8 cellular contexts compared by ENCODE assay signal in genomic region chr1:94926915-94927404, GRCh38. TPM values are rescaled to one million over a fixed set of nuclear protein-coding genes. Genes with fewer than 3 reads are reported as not detected.
DNase-seq lines count a peak whose midpoint lies in the region; ATAC-seq and TF ChIP-seq lines count a peak whose summit lies in the region.

CNN3 (minus strand) TSS chr1:94927110; CDS start chr1:94926894, 216 bp downstream.

- no CpG with 5 or more reads among the region's 57 CpGs for WGBS in esophagus squamous epithelium, 2 donors

- ATAC-seq in GM19372 (IDR thresholded peaks at IDR 0.05; ENCODE audit: low read depth, unreplicated experiment) (peak; percentile 83), HG03520 (IDR thresholded peaks at IDR 0.05; ENCODE audit: unreplicated experiment) (peak; percentile 86)

- CTCF ChIA-PET in BJ (lab: Yijun Ruan, JAX) = interaction anchor here (1.0 to 2.5 kb wide), 7 partner anchors 20 to 116 kb away, joined by 3 to 13 read pairs (median 4); no protein-coding TSS in a partner anchor

- H3K27ac ChIP-seq in esophagus squamous epithelium = peak within 1 kb of the TSS; percentile 92 to 96 (median 94)
- peak within 1 kb of the TSS; percentile 99 for H3K27ac ChIP-seq in muscle layer of duodenum (ENCODE audit: low read length)

- H3K9me3 ChIP-seq in esophagus squamous epithelium (no peaks in the 10 kb centered on the region), muscle layer of duodenum (ENCODE audit: control insufficient read depth in 1 of 2, low read length in 2 of 2) (no peaks in the 10 kb centered on the region)

- H3K27me3 ChIP-seq in BJ (ENCODE audit: control insufficient read depth, insufficient read depth, low read length) (no peaks in the 10 kb centered on the region), esophagus squamous epithelium (peaks cover 0 to 16% (median 0%) of the 10 kb centered on the region in 4 donors), muscle layer of duodenum (ENCODE audit: low read depth, low read length) (peaks cover 5% of the 10 kb centered on the region)

- H3K4me1 ChIP-seq in esophagus squamous epithelium (peaks cover 5 to 74% (median 17%) of the 10 kb centered on the region in 3 donors), muscle layer of duodenum (ENCODE audit: control insufficient read depth in 1 of 2, insufficient read depth in 2 of 2, low read length in 2 of 2) (peaks cover 4 to 24% of the 10 kb centered on the region in 2 donors)

- intact Hi-C loops in esophagus squamous epithelium (cut with DNase I) = loop anchor here (10.0 kb wide), 2 partner anchors 72 to 108 kb away; no protein-coding TSS in a partner anchor

- H3K36me3 ChIP-seq in BJ (ENCODE audit: control insufficient read depth, insufficient read depth, low read length) (no peaks in the 10 kb centered on the region), esophagus squamous epithelium (peaks cover 0 to 5% (median 0%) of the 10 kb centered on the region in 3 donors), muscle layer of duodenum (ENCODE audit: control insufficient read depth in 1 of 2, insufficient read depth in 2 of 2, low read length in 2 of 2) (peaks cover 0 to 11% of the 10 kb centered on the region in 2 donors)

- DNase-seq in BJ (ENCODE audit: low read depth) = peak; percentile 47
- peak; percentile 71 for DNase-seq in NCI-H82 treated with DMSO at 0.1 percent for 48 hours (lab: John Stamatoyannopoulos, UW; ENCODE audit: unreplicated experiment)
- peak; percentile 14 to 46 for DNase-seq in activated T-helper 1 cell treated with anti-CD3 and anti-CD28 coated beads, Interleukin-2, amount 50 U/mL, for 16 hours (ENCODE audit: low read depth in 1 of 2, low spot score in 1 of 2)
- no peak for DNase-seq in esophagus squamous epithelium (lab: John Stamatoyannopoulos, UW)
- DNase-seq in stimulated activated CD8-positive, alpha-beta memory T cell treated with anti-CD3 and anti-CD28 coated beads, Interleukin-7, amount 100 ng/mL, for 1 hour (ENCODE audit: low read depth in 2 of 2) = peak; percentile 34 to 40

- H3K4me3 ChIP-seq in BJ (ENCODE audit: low read depth, low read length) (peak within 1 kb of the TSS; percentile 95), esophagus squamous epithelium (peak within 1 kb of the TSS; percentile 73 to 81 (median 76)), muscle layer of duodenum (ENCODE audit: low read depth in 1 of 2, low read length in 2 of 2) (peak within 1 kb of the TSS; percentile 82 to 96)

- POLR2A ChIA-PET in BJ (lab: Charles Lee) = interaction anchor here (0.6 to 0.9 kb wide), 2 partner anchors 27 to 71 kb away, joined by 3 read pairs; no protein-coding TSS in a partner anchor

- TF ChIP-seq CTCF in BJ (IDR thresholded peaks at IDR 0.05; ENCODE audit: insufficient read depth, low read depth, low read length) (no peak), esophagus squamous epithelium (IDR thresholded peaks at IDR 0.05) (peak in 2 of 6 experiments; percentile 5 to 6)

- TF ChIP-seq POLR2A in esophagus squamous epithelium (IDR thresholded peaks at IDR 0.05) = peak in 3 of 4 donors; percentile 41 to 96 (median 96)

RNA-seq across cellular contexts. Expression of gene CNN3, which starts in this region (rescaled TPM):
- polyA plus RNA-seq in BJ (2011; rRNA removed) = 169 and 217 TPM in 2 replicates
- polyA minus RNA-seq in BJ (2011; rRNA and poly(A)+ RNA removed) = 83.0 and 105 TPM in 2 replicates
- total RNA-seq in esophagus squamous epithelium = 100 to 1,000 TPM; 106 to 205 (median 149) TPM
